In the genomic region with DNA sequence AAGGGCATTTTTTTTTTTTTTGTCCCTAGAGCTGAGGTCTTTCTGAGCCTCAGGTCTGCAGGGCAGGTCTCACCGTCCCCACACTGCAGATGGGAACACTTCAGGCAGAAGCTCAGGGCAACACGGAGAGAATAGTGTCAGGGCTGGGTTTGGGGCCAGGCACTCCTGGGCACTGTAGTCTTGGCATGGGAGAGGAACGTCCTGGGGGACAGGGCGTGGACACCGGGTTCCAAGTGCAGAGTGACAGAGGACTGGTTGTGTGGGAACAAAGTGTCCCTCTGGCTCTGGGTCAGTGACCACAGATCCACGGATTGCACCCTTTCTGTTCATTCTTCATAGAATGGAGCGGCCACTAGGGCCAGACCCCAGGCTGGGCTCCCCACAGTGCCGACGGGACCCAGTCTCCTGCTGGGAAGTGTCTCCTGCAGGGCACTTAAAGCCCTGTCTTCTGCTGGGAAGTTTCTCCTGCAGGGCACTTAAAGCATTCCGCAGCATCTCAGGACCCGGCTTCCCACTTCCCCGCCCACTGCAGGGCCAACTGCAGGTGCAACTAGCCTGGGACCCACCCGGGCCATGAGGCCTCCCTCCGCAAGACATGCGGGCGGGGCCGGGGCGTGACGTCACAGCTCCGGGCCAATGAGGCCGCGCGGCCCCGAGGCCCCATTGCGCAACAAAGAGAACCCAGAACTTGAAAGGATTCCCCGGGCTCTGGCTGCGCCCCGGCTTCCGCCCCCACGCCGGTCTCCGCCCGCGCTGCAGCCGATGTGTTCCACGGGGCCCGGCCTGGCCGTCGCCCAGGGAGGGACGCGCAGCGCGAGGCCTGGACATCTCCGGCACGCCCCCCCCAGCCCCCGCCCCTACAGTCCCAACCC, we compare ENCODE assay signal across 7 cellular contexts. TPM values are rescaled to one million over a fixed set of nuclear protein-coding genes. Genes with fewer than 3 reads are reported as not detected.
DNase-seq lines count a peak whose midpoint lies in the region; ATAC-seq and TF ChIP-seq lines count a peak whose summit lies in the region.

No MANE protein-coding gene starts in this region.

- 12% methylated on average over 37 of the region's 46 CpGs for WGBS in HUES64
- 8% methylated on average over 32 of the region's 46 CpGs for WGBS in prostate gland

- TF ChIP-seq CTCF in prostate gland (IDR thresholded peaks at IDR 0.05), result no peak
- no peak for TF ChIP-seq CTCF in upper lobe of right lung (IDR thresholded peaks at IDR 0.05)

- H3K27me3 ChIP-seq in HUES64 (ENCODE audit: insufficient read depth, low read length) (peaks cover 34% of the 10 kb centered on the region), prostate gland (replicated peaks; ENCODE audit: insufficient read depth) (no peaks in the 10 kb centered on the region), upper lobe of right lung (peaks cover 4% of the 10 kb centered on the region)

- TF ChIP-seq POLR2A in prostate gland (IDR thresholded peaks at IDR 0.05), result peak; percentile 50

- intact Hi-C loops in Right ventricle myocardium superior (cut with DNase I) (no loop called here), prostate gland (cut with DNase I) (no loop called here), upper lobe of right lung (cut with DNase I) (no loop called here)

- H3K27ac ChIP-seq in HUES64 (ENCODE audit: low read depth, low read length) (no peak overlapping the region), prostate gland (peak overlapping the region in 1 of 2 donors; percentile 38), upper lobe of right lung (no peak overlapping the region)

- DNase-seq in SKM-1 treated with dmso at 0.1 percent for 144 hours (lab: John Stamatoyannopoulos, UW; ENCODE audit: unreplicated experiment) (peak; percentile 36), Right ventricle myocardium superior (peak; percentile 92), prostate gland (ENCODE audit: low spot score) (peak; percentile 77), upper lobe of right lung (peak; percentile 94)
- DNase-seq in activated naive CD4-positive, alpha-beta T cell treated with anti-CD3 and anti-CD28 coated beads, Interleukin-2, amount 50 U/mL, for 16 hours, result peak; percentile 78

- H3K9me3 ChIP-seq in HUES64 (ENCODE audit: insufficient read depth, low read depth, low read length) (no peaks in the 10 kb centered on the region), prostate gland (no peaks in the 10 kb centered on the region), upper lobe of right lung (no peaks in the 10 kb centered on the region)

- H3K4me3 ChIP-seq in HUES64 (ENCODE audit: low read length) (peak overlapping the region; percentile 67), prostate gland (peak overlapping the region; percentile 42 to 50), upper lobe of right lung (peak overlapping the region; percentile 67)

- H3K36me3 ChIP-seq in HUES64 (ENCODE audit: insufficient read depth, low read length) (peaks cover 5% of the 10 kb centered on the region; the same call in 1 of the 2 replicates), prostate gland (no peaks in the 10 kb centered on the region), upper lobe of right lung (no peaks in the 10 kb centered on the region)

- ATAC-seq in GM18502 (IDR thresholded peaks at IDR 0.05; ENCODE audit: poor library complexity, unreplicated experiment), result peak; percentile 57
- ATAC-seq in Right ventricle myocardium superior (ENCODE audit: poor library complexity), result peak; percentile 83
- peak; percentile 74 for ATAC-seq in upper lobe of right lung

- H3K4me1 ChIP-seq in HUES64 (ENCODE audit: insufficient read depth, low read length) (no peaks in the 10 kb centered on the region), prostate gland (replicated peaks) (peaks cover 4% of the 10 kb centered on the region), upper lobe of right lung (peaks cover 9% of the 10 kb centered on the region)

- H3K9ac ChIP-seq in HUES64 (ENCODE audit: low read depth, low read length), result no peak overlapping the region

RNA-seq across cellular contexts. Expression of gene GPR153, which starts 1.2 kb away (rescaled TPM):
- 7.9 TPM for polyA plus RNA-seq in HUES64 (2013, experiment 1 of 2)
- polyA plus RNA-seq in HUES64 (2013, experiment 2 of 2), result 14.0 TPM
- 12.5 TPM for total RNA-seq in Right ventricle myocardium superior
- 1 to 10 TPM; 3.2 to 7.6 TPM for total RNA-seq in prostate gland
- total RNA-seq in upper lobe of right lung, result 16.9 TPM

RNA-seq across cellular contexts. Expression of gene HES3, which starts 15.7 kb away (rescaled TPM):
- 40.9 TPM for polyA plus RNA-seq in HUES64 (2013, experiment 1 of 2)
- polyA plus RNA-seq in HUES64 (2013, experiment 2 of 2), result 47.5 TPM
- total RNA-seq in Right ventricle myocardium superior (not detected), prostate gland (not detected), upper lobe of right lung (not detected)

RNA-seq across cellular contexts. Expression of gene ICMT, which starts 24.0 kb away (rescaled TPM):
- polyA plus RNA-seq in HUES64 (2013, experiment 1 of 2), result 95.1 TPM
- polyA plus RNA-seq in HUES64 (2013, experiment 2 of 2), result 86.5 TPM
- total RNA-seq in Right ventricle myocardium superior, result 48.8 TPM
- 10 to 100 TPM; 54.2 to 58.3 TPM for total RNA-seq in prostate gland
- total RNA-seq in upper lobe of right lung, result 56.9 TPM

RNA-seq across cellular contexts. Expression of gene RNF207, which starts 53.8 kb away (rescaled TPM):
- 0.80 TPM for polyA plus RNA-seq in HUES64 (2013, experiment 1 of 2)
- polyA plus RNA-seq in HUES64 (2013, experiment 2 of 2), result 2.5 TPM
- total RNA-seq in Right ventricle myocardium superior (70.1 TPM), prostate gland (10 to 100 TPM; 45.7 to 47.4 TPM), upper lobe of right lung (12.7 TPM)

Comparison
In these comparisons a context has a peak if more than half of its experiments do, and no peak if none do; other contexts are left out.
1. DNase-seq: peak in every context shown above with its lines; median percentile 94 in upper lobe of right lung; 92 in Right ventricle myocardium superior; 78 in activated naive CD4-positive, alpha-beta T cell treated with anti-CD3 and anti-CD28 coated beads, Interleukin-2, amount 50 U/mL, for 16 hours; 77 in prostate gland; 36 in SKM-1 treated with dmso at 0.1 percent for 144 hours.